Comparison of ENCODE assay signal across 22 cellular contexts in genomic region chr6:45567879-45568278, GRCh38.
DNase-seq lines count a peak whose midpoint lies in the region; ATAC-seq, FAIRE-seq and TF ChIP-seq lines count a peak whose summit lies in the region.
"Had no signal": no experiment of that assay in that cellular context is flagged by ENCODE, and none has a peak within 500 bp of the region (broad histone marks: within the 10 kb centered on the region; RNA-seq: fewer than 3 reads in every experiment).

No MANE protein-coding gene starts in this region.

- H4K91ac ChIP-seq in mesenchymal stem cell (ENCODE audit: low read length) = no peak overlapping the region

- peak overlapping the region; percentile 49 for H2AK5ac ChIP-seq in mesenchymal stem cell (ENCODE audit: low read length, severe bottlenecking)

- H2BK5ac ChIP-seq in mesenchymal stem cell (ENCODE audit: low read depth, low read length, poor library complexity, severe bottlenecking) = no peak overlapping the region

- peaks cover 6% of the 10 kb centered on the region for H3K79me1 ChIP-seq in mesenchymal stem cell (replicated peaks; ENCODE audit: low read length, poor library complexity, severe bottlenecking)

- H3K9me3 ChIP-seq in HEK293 (ENCODE audit: control insufficient read depth, insufficient read depth, low read depth, low read length) (no peaks in the 10 kb centered on the region), mesenchymal stem cell (ENCODE audit: control insufficient read depth, low read length) (no peaks in the 10 kb centered on the region), neural progenitor cell (ENCODE audit: low read depth) (no peaks in the 10 kb centered on the region)
- H3K9me3 ChIP-seq: A549, BE2C had no signal

- DNase-seq in WTC11 (ENCODE audit: low spot score) (no peak), mesenchymal stem cell (no peak), neural progenitor cell (ENCODE audit: low spot score) (no peak), GM03348 (ENCODE audit: low spot score) (no peak), H54 (ENCODE audit: insufficient read length, low spot score) (no peak)
- DNase-seq: 8988T; ACHN; AML-193; BE2C; CD4-positive, alpha-beta T cell; CD8-positive, alpha-beta memory T cell; DMS53; EL; GDM1 had no signal

- H3K27me3 Mint-ChIP-seq in WTC11 (ENCODE audit: low read depth) (no peaks in the 10 kb centered on the region; the same call in 1 of the 2 replicates), neural progenitor cell (ENCODE audit: insufficient read depth, low read depth) (peaks cover 4% of the 10 kb centered on the region)
- H3K27me3 Mint-ChIP-seq: CD4-positive, alpha-beta T cell had no signal

- no peak for FAIRE-seq in H54 (lab: Jason Lieb, UNC)
- FAIRE-seq: A549, GM12891, GM18507 had no signal

- CTCF ChIA-PET in HEK293 (lab: Yijun Ruan, JAX) = no interaction called here
- CTCF ChIA-PET in WTC11 (lab: Charles Lee) = interaction anchor here (1.2 kb wide), 1 partner anchor 67 kb away, joined by 3 read pairs; no protein-coding TSS in a partner anchor

- H3K79me2 ChIP-seq in neural progenitor cell (ENCODE audit: low read depth) = no peaks in the 10 kb centered on the region

- no peak overlapping the region for H3K9ac ChIP-seq in mesenchymal stem cell (ENCODE audit: low read length)
- H3K9ac ChIP-seq in neural progenitor cell = no peak overlapping the region
- H3K9ac ChIP-seq: BLaER1 treated with 17β-estradiol and CSF1 and Interleukin-3, amounts not matched to agents 10 nM and 100 nM had no signal

- WGBS in mesenchymal stem cell = 59% methylated on average over 2 of the region's 2 CpGs

- no peak for TF ChIP-seq POLR2A in H54 (IDR thresholded peaks at IDR 0.05; ENCODE audit: low read depth, low read length)

- H3K36me3 Mint-ChIP-seq in WTC11 (no peaks in the 10 kb centered on the region), neural progenitor cell (no peaks in the 10 kb centered on the region)

- H3K4me1 ChIP-seq in HEK293 (ENCODE audit: control insufficient read depth, insufficient read depth, low read length) = no peaks in the 10 kb centered on the region
- H3K4me1 ChIP-seq in mesenchymal stem cell (ENCODE audit: control insufficient read depth, insufficient read depth, low read depth, low read length) = peaks cover 4% of the 10 kb centered on the region
- peaks cover 15% of the 10 kb centered on the region for H3K4me1 ChIP-seq in neural progenitor cell
- H3K4me1 ChIP-seq: A549; BE2C; BLaER1 treated with 17β-estradiol and CSF1 and Interleukin-3, amounts not matched to agents 10 nM and 100 nM had no signal

- H3K4ac ChIP-seq in mesenchymal stem cell (ENCODE audit: low read depth in 1 of 2, low read length in 2 of 2) = no peak overlapping the region

- no peak overlapping the region for H4K8ac ChIP-seq in mesenchymal stem cell (ENCODE audit: low read length)

- no peaks in the 10 kb centered on the region for H3K36me3 ChIP-seq in HEK293 (ENCODE audit: control insufficient read depth in 2 of 2, insufficient read depth in 1 of 2, low read length in 2 of 2)
- no peaks in the 10 kb centered on the region for H3K36me3 ChIP-seq in mesenchymal stem cell (ENCODE audit: control insufficient read depth in 1 of 2, insufficient read depth in 2 of 2, low read depth in 1 of 2, low read length in 2 of 2)
- H3K36me3 ChIP-seq in neural progenitor cell = no peaks in the 10 kb centered on the region
- H3K36me3 ChIP-seq: BE2C; BLaER1 treated with 17β-estradiol and CSF1 and Interleukin-3, amounts not matched to agents 10 nM and 100 nM; HAP-1 had no signal

- ATAC-seq in WTC11 = no peak
- ATAC-seq: A549, GM23338 had no signal

- H4K20me1 ChIP-seq in neural progenitor cell (ENCODE audit: low read depth) = no peaks in the 10 kb centered on the region
- H4K20me1 ChIP-seq: BLaER1 treated with 17β-estradiol and CSF1 and Interleukin-3, amounts not matched to agents 10 nM and 100 nM had no signal

- POLR2A ChIA-PET in HEK293 (lab: Yijun Ruan, JAX) = no interaction called here
- POLR2A ChIA-PET in WTC11 (lab: Charles Lee) = no interaction called here

- H3K27ac ChIP-seq in HEK293 (ENCODE audit: extremely low read depth, low read depth, low read length) (no peak overlapping the region), mesenchymal stem cell (ENCODE audit: low read length, poor library complexity, severe bottlenecking) (no peak overlapping the region), neural progenitor cell (no peak overlapping the region)
- H3K27ac ChIP-seq: A549; BLaER1 treated with 17β-estradiol and CSF1 and Interleukin-3, amounts not matched to agents 10 nM and 100 nM had no signal

- H3K4me3 ChIP-seq in HEK293 (ENCODE audit: low read depth, low read length) (no peak overlapping the region), mesenchymal stem cell (ENCODE audit: insufficient read depth in 1 of 2, low read depth in 1 of 2, low read length in 2 of 2) (no peak overlapping the region), neural progenitor cell (no peak overlapping the region)
- H3K4me3 ChIP-seq: A549; BLaER1 treated with 17β-estradiol and CSF1 and Interleukin-3, amounts not matched to agents 10 nM and 100 nM; GM23338; HAP-1 had no signal

- no peaks in the 10 kb centered on the region for H3F3A ChIP-seq in neural progenitor cell (ENCODE audit: low read depth)

- no peak overlapping the region for H2BK15ac ChIP-seq in mesenchymal stem cell (ENCODE audit: low read depth, poor library complexity, severe bottlenecking)

- H2AFZ ChIP-seq in mesenchymal stem cell (ENCODE audit: low read depth, low read length) = no peak overlapping the region
- no peak overlapping the region for H2AFZ ChIP-seq in neural progenitor cell (replicated peaks)
- H2AFZ ChIP-seq: GM23338 had no signal

- no peak for TF ChIP-seq CTCF in HEK293 (tag by site-specific recombination; IDR thresholded peaks at IDR 0.05)
- TF ChIP-seq CTCF in WTC11 (IDR thresholded peaks at IDR 0.05) = no peak
- no peak for TF ChIP-seq CTCF in neural progenitor cell (IDR thresholded peaks at IDR 0.05)

- H2BK12ac ChIP-seq in mesenchymal stem cell (ENCODE audit: low read length in 2 of 2) = peak overlapping the region in 1 of 2 experiments; percentile 23

- H3K27ac Mint-ChIP-seq in WTC11 (no peak overlapping the region), neural progenitor cell (no peak overlapping the region)
- H3K27ac Mint-ChIP-seq: CD14-positive monocyte; CD4-positive, alpha-beta T cell; GM23338 had no signal

- no peak overlapping the region for H3K14ac ChIP-seq in mesenchymal stem cell (ENCODE audit: low read length in 2 of 2)

- H3K4me1 Mint-ChIP-seq in WTC11 (peaks cover 7% of the 10 kb centered on the region), neural progenitor cell (peaks cover 9% of the 10 kb centered on the region)

- H3K27me3 ChIP-seq in mesenchymal stem cell (ENCODE audit: control insufficient read depth in 1 of 2, insufficient read depth in 1 of 2, low read length in 2 of 2) = no peaks in the 10 kb centered on the region
- no peaks in the 10 kb centered on the region for H3K27me3 ChIP-seq in neural progenitor cell
- H3K27me3 ChIP-seq: BE2C; BLaER1 treated with 17β-estradiol and CSF1 and Interleukin-3, amounts not matched to agents 10 nM and 100 nM had no signal

- no peak overlapping the region for H2BK120ac ChIP-seq in mesenchymal stem cell (ENCODE audit: low read depth, low read length)

- H3K4me3 Mint-ChIP-seq in WTC11 (no peak overlapping the region), neural progenitor cell (no peak overlapping the region)
- H3K4me3 Mint-ChIP-seq: CD14-positive monocyte; CD4-positive, alpha-beta T cell; CD8-positive, alpha-beta memory T cell; GM23338 had no signal

- no peak overlapping the region for H3K23ac ChIP-seq in mesenchymal stem cell (ENCODE audit: low read length in 2 of 2)

- no peak overlapping the region for H3K4me2 ChIP-seq in mesenchymal stem cell (ENCODE audit: low read length, poor library complexity, severe bottlenecking)
- no peak overlapping the region for H3K4me2 ChIP-seq in neural progenitor cell
- H3K4me2 ChIP-seq: A549; BLaER1 treated with 17β-estradiol and CSF1 and Interleukin-3, amounts not matched to agents 10 nM and 100 nM; GM23338 had no signal

- no peaks in the 10 kb centered on the region for H3K9me3 Mint-ChIP-seq in WTC11
- H3K9me3 Mint-ChIP-seq in neural progenitor cell = no peaks in the 10 kb centered on the region
- H3K9me3 Mint-ChIP-seq: CD14-positive monocyte; CD4-positive, alpha-beta T cell; CD8-positive, alpha-beta memory T cell; GM23338 had no signal

- no peak overlapping the region for H3K18ac ChIP-seq in mesenchymal stem cell (ENCODE audit: low read depth in 1 of 2, low read length in 2 of 2)

TF ChIP-seq in HEK293, 187 proteins besides CTCF, POLR2A, EP300 and RAD21:
- TF ChIP-seq ZNF121 (tag by site-specific recombination; IDR thresholded peaks at IDR 0.05) (peak; percentile 67; the same call in 1 of the 2 replicates), ZNF843 (tag by site-specific recombination; IDR thresholded peaks at IDR 0.05) (no peak), ZNF23 (tag by site-specific recombination; IDR thresholded peaks at IDR 0.05; ENCODE audit: borderline replicate concordance) (no peak), MZF1 (tag by site-specific recombination; IDR thresholded peaks at IDR 0.05; ENCODE audit: borderline replicate concordance) (no peak), KLF10 (tag by site-specific recombination; IDR thresholded peaks at IDR 0.05) (no peak), ZNF302 (tag by site-specific recombination; IDR thresholded peaks at IDR 0.05; ENCODE audit: low read depth) (no peak), ZXDB (tag by site-specific recombination; IDR thresholded peaks at IDR 0.05) (no peak)

TF ChIP-seq in WTC11, 78 proteins besides CTCF, POLR2A, EP300 and RAD21 (continues in another document):
- no peak for TF ChIP-seq ESRRA (CRISPR knock-in tag; IDR thresholded peaks at IDR 0.05; ENCODE audit: borderline replicate concordance)

Comparison
In these comparisons a context has a peak if more than half of its experiments do, and no peak if none do; other contexts are left out.
1. Of the 8 proteins assayed by ChIP-seq in both HEK293 and WTC11: peak only in HEK293: none; only in WTC11: none; in both: ZNF121; in neither: 7.